ENCODE assay signal across 8 cellular contexts in the genomic region with DNA sequence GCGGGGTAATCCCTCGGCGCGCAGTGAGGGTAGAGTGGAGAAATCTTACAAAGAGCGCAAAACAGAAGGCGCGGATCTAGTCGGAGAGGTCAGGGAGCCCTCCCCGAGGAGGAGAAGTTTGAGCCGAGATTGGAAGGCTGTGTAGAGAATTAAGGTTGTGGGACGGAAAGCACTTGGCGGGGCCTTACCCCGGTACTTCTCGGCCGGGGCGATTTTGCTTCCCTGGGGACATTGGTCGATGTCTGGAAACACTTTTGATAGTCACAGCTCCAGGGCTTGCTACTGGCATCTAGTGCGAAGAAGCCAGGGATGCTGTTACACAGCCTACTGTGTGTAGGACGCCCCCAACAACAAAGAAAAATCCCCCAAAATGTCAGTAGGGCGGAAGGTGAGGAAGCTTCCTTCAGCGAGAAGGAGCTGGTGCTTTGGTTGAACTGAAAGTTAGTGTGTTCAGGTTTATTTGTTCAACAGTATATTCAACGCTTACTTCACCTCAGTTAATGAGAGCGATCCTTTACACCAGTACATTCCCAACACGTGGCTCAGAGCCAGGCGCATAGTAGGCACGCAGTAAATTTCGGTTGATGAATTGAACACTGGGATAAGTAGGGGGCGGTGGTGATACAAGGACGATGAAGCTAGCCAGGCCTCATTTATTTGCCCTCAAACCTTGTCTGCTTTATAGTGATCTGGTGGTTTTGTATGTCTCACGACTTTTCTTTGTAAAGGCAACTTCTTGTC. TPM values are rescaled to one million over a fixed set of nuclear protein-coding genes. Genes with fewer than 3 reads are reported as not detected.
DNase-seq lines count a peak whose midpoint lies in the region; ATAC-seq and TF ChIP-seq lines count a peak whose summit lies in the region.

No MANE protein-coding gene starts in this region.

- peak overlapping the region; percentile 61 for H3K9ac ChIP-seq in IMR-90 (ENCODE audit: low read depth, low read length)

- peak overlapping the region; percentile 76 for H3K4me3 ChIP-seq in A673 (ENCODE audit: low read depth, low read length, poor library complexity, severe bottlenecking)
- peak overlapping the region; percentile 86 for H3K4me3 ChIP-seq in IMR-90 (ENCODE audit: insufficient read depth, low read depth, low read length)

- H2BK120ac ChIP-seq in IMR-90 (ENCODE audit: low read depth, low read length) = peak overlapping the region; percentile 54; the same call in 1 of the 2 replicates

- ATAC-seq in IMR-90 (ENCODE audit: low read depth) (no peak), GM21360 (IDR thresholded peaks at IDR 0.05; ENCODE audit: unreplicated experiment) (no peak)
- no peak for ATAC-seq in activated T-cell treated with anti-CD3 and anti-CD28 coated beads, Interleukin-2, amount 50 U/mL, for 4 hours

- in situ Hi-C loops in IMR-90 (cut with MboI; ENCODE audit: low sequenced_read_pairs) = no loop called here

- H2BK5ac ChIP-seq in IMR-90 (ENCODE audit: low read depth, low read length, poor library complexity, severe bottlenecking) = peak overlapping the region; percentile 88

- H3K4me1 Mint-ChIP-seq in activated T-cell treated with anti-CD3 and anti-CD28 coated beads, Interleukin-2, amount 50 U/mL, for 4 hours (ENCODE audit: low read depth) = peaks cover 32% of the 10 kb centered on the region
- peaks cover 7% of the 10 kb centered on the region for H3K4me1 Mint-ChIP-seq in glutamatergic neuron (ENCODE audit: low read depth, unreplicated experiment)
- H3K4me1 Mint-ChIP-seq in progenitor cell of endocrine pancreas (ENCODE audit: low read depth) = peaks cover 15% of the 10 kb centered on the region

- H3K27ac Mint-ChIP-seq in glutamatergic neuron (ENCODE audit: unreplicated experiment) = peak overlapping the region; percentile 91
- H3K27ac Mint-ChIP-seq in progenitor cell of endocrine pancreas = peak overlapping the region; percentile 97

- H3K9me3 ChIP-seq in A673 (ENCODE audit: low read depth, low read length, poor library complexity, severe bottlenecking) = no peaks in the 10 kb centered on the region
- no peaks in the 10 kb centered on the region for H3K9me3 ChIP-seq in IMR-90 (ENCODE audit: control insufficient read depth, insufficient read depth, low read length)

- H4K91ac ChIP-seq in IMR-90 (ENCODE audit: insufficient read depth, low read depth, low read length) = peak overlapping the region; percentile 69; the same call in 1 of the 2 replicates

- intact Hi-C loops in A673 (cut with micrococcal nuclease; ENCODE audit: unreplicated experiment) = loop anchor here (5.0 kb wide), 1 partner anchor 42 kb away; no protein-coding TSS in a partner anchor
- intact Hi-C loops in IMR-90 (cut with micrococcal nuclease) = loop anchor here (5.0 to 10.0 kb wide), 2 partner anchors 68 to 130 kb away; a partner anchor contains a TSS

- no peaks in the 10 kb centered on the region for H3K9me3 Mint-ChIP-seq in activated T-cell treated with anti-CD3 and anti-CD28 coated beads, Interleukin-2, amount 50 U/mL, for 4 hours
- peaks cover 8% of the 10 kb centered on the region for H3K9me3 Mint-ChIP-seq in glutamatergic neuron (ENCODE audit: unreplicated experiment)
- H3K9me3 Mint-ChIP-seq in progenitor cell of endocrine pancreas (ENCODE audit: low read depth) = no peaks in the 10 kb centered on the region

- H3K27me3 Mint-ChIP-seq in activated T-cell treated with anti-CD3 and anti-CD28 coated beads, Interleukin-2, amount 50 U/mL, for 4 hours (ENCODE audit: low read depth) = no peaks in the 10 kb centered on the region
- peaks cover 4% of the 10 kb centered on the region for H3K27me3 Mint-ChIP-seq in glutamatergic neuron (ENCODE audit: unreplicated experiment)
- no peaks in the 10 kb centered on the region for H3K27me3 Mint-ChIP-seq in progenitor cell of endocrine pancreas

- H4K20me1 ChIP-seq in IMR-90 (ENCODE audit: insufficient read depth, low read length) = no peaks in the 10 kb centered on the region

- WGBS in IMR-90 (ENCODE audit: extremely low coverage in 2 of 2, insufficient read length in 1 of 2), 2 experiments = 0% methylated on average over 4 of the region's 30 CpGs; no CpG with 5 or more reads in 1 of the 2 experiments

- CTCF ChIA-PET in A673 (lab: Charles Lee) = interaction anchor here (0.5 to 1.6 kb wide), 10 partner anchors 41 to 146 kb away, joined by 3 to 11 read pairs (median 4); a partner anchor contains a TSS
- CTCF ChIA-PET in IMR-90 (lab: Yijun Ruan, JAX) = interaction anchor here (0.8 to 1.8 kb wide), 8 partner anchors 11 to 65 kb away, joined by 3 to 8 read pairs (median 3); a partner anchor contains a TSS

- H3K36me3 Mint-ChIP-seq in activated T-cell treated with anti-CD3 and anti-CD28 coated beads, Interleukin-2, amount 50 U/mL, for 4 hours (ENCODE audit: insufficient read depth) = peaks cover 4% of the 10 kb centered on the region
- H3K36me3 Mint-ChIP-seq in glutamatergic neuron (ENCODE audit: unreplicated experiment) (no peaks in the 10 kb centered on the region), progenitor cell of endocrine pancreas (ENCODE audit: insufficient read depth) (no peaks in the 10 kb centered on the region)

- H3K56ac ChIP-seq in IMR-90 (ENCODE audit: extremely low read depth, insufficient read depth, low read length) = peak overlapping the region; percentile 33

- peaks cover 2% of the 10 kb centered on the region for H3K36me3 ChIP-seq in A673 (ENCODE audit: insufficient read depth, low read length, poor library complexity, severe bottlenecking)
- H3K36me3 ChIP-seq in IMR-90 (ENCODE audit: control insufficient read depth, insufficient read depth, low read length) = no peaks in the 10 kb centered on the region

- POLR2A ChIA-PET in A673 (lab: Charles Lee; ENCODE audit: low non-redundant PET) = interaction anchor here (0.6 to 0.7 kb wide), 2 partner anchors 12 to 923 kb away, joined by 3 to 6 read pairs; no protein-coding TSS in a partner anchor
- POLR2A ChIA-PET in IMR-90 (lab: Charles Lee; ENCODE audit: unreplicated experiment) = no interaction called here

- peaks cover 6% of the 10 kb centered on the region; the same call in 1 of the 2 replicates for H3K9me1 ChIP-seq in IMR-90 (ENCODE audit: insufficient read depth, low read length)

- peak overlapping the region; percentile 98 for H3K4me3 Mint-ChIP-seq in activated T-cell treated with anti-CD3 and anti-CD28 coated beads, Interleukin-2, amount 50 U/mL, for 4 hours
- H3K4me3 Mint-ChIP-seq in glutamatergic neuron (ENCODE audit: unreplicated experiment) (peak overlapping the region; percentile 100), progenitor cell of endocrine pancreas (ENCODE audit: low read depth) (peak overlapping the region; percentile 97)

- H3K27ac ChIP-seq in A673 (ENCODE audit: low read depth, low read length, poor library complexity, severe bottlenecking) (peak overlapping the region; percentile 79), IMR-90 (ENCODE audit: insufficient read depth, low read length) (peak overlapping the region; percentile 65)

- no peak overlapping the region for H2BK20ac ChIP-seq in IMR-90 (ENCODE audit: low read depth, low read length)

- H2AK5ac ChIP-seq in IMR-90 (ENCODE audit: low read depth, low read length) = peak overlapping the region; percentile 54; the same call in 1 of the 2 replicates

- TF ChIP-seq RAD21 in IMR-90 (IDR thresholded peaks at IDR 0.05; ENCODE audit: low read length) = no peak

- H4K5ac ChIP-seq in IMR-90 (ENCODE audit: low read depth, low read length) = peak overlapping the region; percentile 75

- dilution Hi-C loops in IMR-90 (cut with HindIII; ENCODE audit: low sequenced_read_pairs, unreplicated experiment) = no loop called here

- peak overlapping the region; percentile 91 for H3K23ac ChIP-seq in IMR-90 (ENCODE audit: low read depth, low read length)

- peak overlapping the region; percentile 97 for H3K4me2 ChIP-seq in IMR-90 (ENCODE audit: low read depth, low read length)

- peak; percentile 19; the same call in 1 of the 2 replicates for TF ChIP-seq CTCF in A673 (conservative IDR thresholded peaks at IDR 0.05; ENCODE audit: low read depth, low read length)
- TF ChIP-seq CTCF in IMR-90 (conservative IDR thresholded peaks at IDR 0.05; ENCODE audit: low read depth, low read length) = no peak
- TF ChIP-seq CTCF in glutamatergic neuron (IDR thresholded peaks at IDR 0.05; ENCODE audit: partially characterized antibody, unreplicated experiment) = no peak
- no peak for TF ChIP-seq CTCF in progenitor cell of endocrine pancreas (IDR thresholded peaks at IDR 0.05; ENCODE audit: unreplicated experiment)

- H3K27me3 ChIP-seq in A673 (replicated peaks; ENCODE audit: insufficient read depth, low read depth, low read length, poor library complexity) = no peaks in the 10 kb centered on the region
- H3K27me3 ChIP-seq in IMR-90 (ENCODE audit: control insufficient read depth, insufficient read depth, low read length) = no peaks in the 10 kb centered on the region

- H4K8ac ChIP-seq in IMR-90 (ENCODE audit: low read depth in 2 of 2, low read length in 2 of 2) = peak overlapping the region; percentile 0 to 89; a peak in 2 of 4 replicates

- peak overlapping the region; percentile 99 for H2AFZ ChIP-seq in IMR-90 (replicated peaks; ENCODE audit: low read length, poor library complexity)

- H3K14ac ChIP-seq in IMR-90 (replicated peaks; ENCODE audit: low read depth, low read length) = peak overlapping the region; percentile 80

- DNase-seq in A673 (ENCODE audit: low spot score) (peak; percentile 38), GM03348 (ENCODE audit: low spot score) (peak; percentile 34), IMR-90 (peak; percentile 5), glutamatergic neuron (peak; percentile 44), progenitor cell of endocrine pancreas (ENCODE audit: low spot score, unreplicated experiment) (peak; percentile 18), NCI-H1048 (lab: John Stamatoyannopoulos, UW) (no peak)
- DNase-seq in activated T-cell treated with anti-CD3 and anti-CD28 coated beads, Interleukin-2, amount 50 U/mL, for 4 hours = no peak

- peaks cover 16 to 38% of the 10 kb centered on the region in 2 experiments for H3K79me1 ChIP-seq in IMR-90 (ENCODE audit: low read depth in 1 of 2, low read length in 2 of 2)

- peak overlapping the region; percentile 33; the same call in 1 of the 2 replicates for H3K18ac ChIP-seq in IMR-90 (ENCODE audit: low read depth, low read length)

- TF ChIP-seq POLR2A in IMR-90 (IDR thresholded peaks at IDR 0.05; ENCODE audit: low read depth, low read length) = no peak

- peak overlapping the region; percentile 96 for H2AK9ac ChIP-seq in IMR-90 (replicated peaks; ENCODE audit: low read depth, low read length, poor library complexity)

- peak overlapping the region; percentile 21; the same call in 1 of the 3 replicates for H2BK15ac ChIP-seq in IMR-90 (ENCODE audit: low read depth, low read length)

- H3K4me1 ChIP-seq in A673 (ENCODE audit: insufficient read depth, low read length, poor library complexity, severe bottlenecking) (peaks cover 28% of the 10 kb centered on the region), IMR-90 (ENCODE audit: control insufficient read depth, insufficient read depth, low read length) (peaks cover 4% of the 10 kb centered on the region)

- peak overlapping the region; percentile 79 for H3K4ac ChIP-seq in IMR-90 (ENCODE audit: low read depth, low read length)

- BruUV-seq in A673 (replicated peaks; lab: Mats Ljungman, UMichigan) (no TSS peak), IMR-90 (replicated peaks; lab: Mats Ljungman, UMichigan) (no TSS peak)

RNA-seq across cellular contexts. Expression of a gene that starts 0.8 kb away (rescaled TPM):
- total RNA-seq in A673 (2021) (51.3 and 51.5 TPM in 2 replicates), IMR-90 (2012; rRNA removed) (11.1 and 11.5 TPM in 2 replicates), glutamatergic neuron (ENCODE audit: unreplicated experiment) (28.2 TPM), progenitor cell of endocrine pancreas (20.8 and 21.3 TPM in 2 replicates)
- polyA plus RNA-seq in IMR-90 (2012; rRNA removed) = 11.2 and 11.8 TPM in 2 replicates
- 4.2 and 4.4 TPM in 2 replicates for polyA plus RNA-seq in IMR-90 (2012; cell fraction: cytosol; rRNA removed)
- polyA plus RNA-seq in IMR-90 (2012; cell fraction: nucleus; rRNA removed; ENCODE audit: low replicate concordance) = 19.2 and 30.7 TPM in 2 replicates
- 10 to 100 TPM; 25.5 to 28.7 (median 25.7) TPM for total RNA-seq in activated T-cell treated with anti-CD3 and anti-CD28 coated beads, Interleukin-2, amount 50 U/mL, for 4 hours

RNA-seq across cellular contexts. Expression of a gene that starts 44.4 kb away (rescaled TPM):
- total RNA-seq in A673 (2021) = not detected in 2 replicates
- not detected in 2 replicates for total RNA-seq in IMR-90 (2012; rRNA removed)
- polyA plus RNA-seq in IMR-90 (2012; rRNA removed) = not detected in 2 replicates
- not detected in 2 replicates for polyA plus RNA-seq in IMR-90 (2012; cell fraction: cytosol; rRNA removed)
- not detected in 2 replicates for polyA plus RNA-seq in IMR-90 (2012; cell fraction: nucleus; rRNA removed; ENCODE audit: low replicate concordance)
- not detected for total RNA-seq in activated T-cell treated with anti-CD3 and anti-CD28 coated beads, Interleukin-2, amount 50 U/mL, for 4 hours
- total RNA-seq in glutamatergic neuron (ENCODE audit: unreplicated experiment) = not detected
- total RNA-seq in progenitor cell of endocrine pancreas = not detected in 2 replicates

RNA-seq across cellular contexts. Expression of a gene that starts 45.1 kb away (rescaled TPM):
- total RNA-seq in A673 (2021) (133 and 138 TPM in 2 replicates), IMR-90 (2012; rRNA removed) (32.2 and 35.0 TPM in 2 replicates), glutamatergic neuron (ENCODE audit: unreplicated experiment) (412 TPM), progenitor cell of endocrine pancreas (63.8 and 66.6 TPM in 2 replicates)
- 483 and 565 TPM in 2 replicates for polyA plus RNA-seq in IMR-90 (2012; rRNA removed)
- 551 and 581 TPM in 2 replicates for polyA plus RNA-seq in IMR-90 (2012; cell fraction: cytosol; rRNA removed)
- polyA plus RNA-seq in IMR-90 (2012; cell fraction: nucleus; rRNA removed; ENCODE audit: low replicate concordance) = 124 and 136 TPM in 2 replicates
- total RNA-seq in activated T-cell treated with anti-CD3 and anti-CD28 coated beads, Interleukin-2, amount 50 U/mL, for 4 hours = 100 to 1,000 TPM; 324 to 352 (median 326) TPM

RNA-seq across cellular contexts. Expression of a gene that starts 57.5 kb away (rescaled TPM):
- total RNA-seq in A673 (2021) (1.6 and 1.8 TPM in 2 replicates), IMR-90 (2012; rRNA removed) (0.28 TPM in 1 of 2 replicates, not detected in the other), glutamatergic neuron (ENCODE audit: unreplicated experiment) (9.9 TPM), progenitor cell of endocrine pancreas (52.0 and 52.1 TPM in 2 replicates)
- polyA plus RNA-seq in IMR-90 (2012; rRNA removed) = 0.30 and 0.43 TPM in 2 replicates
- polyA plus RNA-seq in IMR-90 (2012; cell fraction: cytosol; rRNA removed) = 0.24 and 1.2 TPM in 2 replicates
- polyA plus RNA-seq in IMR-90 (2012; cell fraction: nucleus; rRNA removed; ENCODE audit: low replicate concordance) = 3.8 and 5.8 TPM in 2 replicates
- 1 to 10 TPM; 4.3 to 6.1 (median 5.1) TPM for total RNA-seq in activated T-cell treated with anti-CD3 and anti-CD28 coated beads, Interleukin-2, amount 50 U/mL, for 4 hours

Comparison
In these comparisons a context has a peak if more than half of its experiments do, and no peak if none do; other contexts are left out.
1. DNase-seq: peak in A673 (single experiment), GM03348 (single experiment), IMR-90 (single experiment), glutamatergic neuron (single experiment) and progenitor cell of endocrine pancreas (single experiment); none in activated T-cell treated with anti-CD3 and anti-CD28 coated beads, Interleukin-2, amount 50 U/mL, for 4 hours (single experiment) and NCI-H1048 (single experiment).
2. Peak in every context shown above with its lines, with median percentiles within 50 percentile points of each other: H3K4me3 Mint-ChIP-seq.